Comparison of ENCODE assay signal across 26 cellular contexts in genomic region chr2:172454404-172455120, GRCh38. TPM values are rescaled to one million over a fixed set of nuclear protein-coding genes. Genes with fewer than 3 reads are reported as not detected.
DNase-seq lines count a peak whose midpoint lies in the region; ATAC-seq, FAIRE-seq and TF ChIP-seq lines count a peak whose summit lies in the region.
"Had no signal": no experiment of that assay in that cellular context is flagged by ENCODE, and none has a peak within 500 bp of the region (broad histone marks: within the 10 kb centered on the region; RNA-seq: fewer than 3 reads in every experiment).

No MANE protein-coding gene starts in this region.

- H3K27ac ChIP-seq in H1 (ENCODE audit: low read depth, low read length) (no peak overlapping the region), neutrophil (peak overlapping the region; percentile 38), kidney (ENCODE audit: low read depth in 2 of 2, low read length in 2 of 2) (peak overlapping the region in 1 of 2 donors; percentile 32)
- H3K27ac ChIP-seq: ascending aorta; BLaER1 treated with 17β-estradiol and CSF1 and Interleukin-3, amounts not matched to agents 10 nM and 100 nM; sigmoid colon; SK-N-MC; WERI-Rb-1 had no signal

- intact Hi-C loops in activated T-helper 1 cell treated with anti-CD3 and anti-CD28 coated beads, Interleukin-12 subunit alpha, Interleukin-12 subunit beta, Interleukin-2, Interleukin-4 antibody, amounts not matched to agents 30 ng/mL and 10 ng/mL and 1 ng/mL, durations not matched to agents 14 hours and 24 hours and 36 hours (cut with micrococcal nuclease), result no loop called here
- intact Hi-C loops in kidney (cut with DNase I), result no loop called here

- no peak for TF ChIP-seq EP300 in H1 (IDR thresholded peaks at IDR 0.05; ENCODE audit: borderline replicate concordance in 1 of 2, low read depth in 2 of 2, low read length in 2 of 2)

- TF ChIP-seq RAD21 in H1 (IDR thresholded peaks at IDR 0.05 in 1 of 2, conservative IDR thresholded peaks at IDR 0.05 in 1 of 2; ENCODE audit: low read depth in 2 of 2, low read length in 2 of 2), result no peak

- peaks cover 9% of the 10 kb centered on the region for H3K79me1 ChIP-seq in H1 (ENCODE audit: low read depth, low read length)

- H2BK5ac ChIP-seq in H1 (ENCODE audit: low read depth, low read length), result peak overlapping the region; percentile 89; the same call in 1 of the 2 replicates

- CTCF ChIA-PET in H1 (lab: Charles Lee; ENCODE audit: partially characterized antibody), result interaction anchor here (1.9 to 36.1 kb wide), 3 partner anchors 1 to 250 kb away, joined by 6 to 634 read pairs (median 634); partner anchors contain the start of gene ITGA6

- H3K14ac ChIP-seq in H1 (ENCODE audit: insufficient read length), result no peak overlapping the region

- POLR2A ChIA-PET in H1 (lab: Charles Lee; ENCODE audit: partially characterized antibody), result interaction anchor here (1.0 to 1.8 kb wide), 4 partner anchors 12 to 25 kb away, joined by 3 to 7 read pairs (median 4); no protein-coding TSS in a partner anchor

- no peaks in the 10 kb centered on the region for H3K27me3 ChIP-seq in H1 (replicated peaks in 1 of 4; ENCODE audit: control insufficient read depth in 3 of 4, extremely low read depth in 1 of 4, insufficient read depth in 3 of 4, low read length in 3 of 4)
- no peaks in the 10 kb centered on the region for H3K27me3 ChIP-seq in neutrophil
- H3K27me3 ChIP-seq: ascending aorta; BLaER1 treated with 17β-estradiol and CSF1 and Interleukin-3, amounts not matched to agents 10 nM and 100 nM; uterus had no signal

- H3K9ac ChIP-seq in H1 (replicated peaks in 1 of 4; ENCODE audit: extremely low read depth in 1 of 4, low read depth in 3 of 4, low read length in 3 of 4), result no peak overlapping the region
- no peak overlapping the region for H3K9ac ChIP-seq in kidney (ENCODE audit: low read length in 2 of 2)
- H3K9ac ChIP-seq: BLaER1 treated with 17β-estradiol and CSF1 and Interleukin-3, amounts not matched to agents 10 nM and 100 nM had no signal

- H2BK12ac ChIP-seq in H1 (ENCODE audit: low read depth, low read length), result peak overlapping the region; percentile 77

- 0 out of 2 replicates have a peak overlapping the region, but pooled peaks have one; percentile 25 for H2BK20ac ChIP-seq in H1 (ENCODE audit: low read length)

- H3K9me3 ChIP-seq in H1 (ENCODE audit: insufficient read depth in 2 of 2, low read depth in 1 of 2, low read length in 1 of 2) (no peaks in the 10 kb centered on the region), neutrophil (no peaks in the 10 kb centered on the region), kidney (ENCODE audit: control insufficient read depth in 1 of 2, low read length in 2 of 2) (no peaks in the 10 kb centered on the region)
- H3K9me3 ChIP-seq: ascending aorta; BLaER1 treated with 17β-estradiol and CSF1 and Interleukin-3, amounts not matched to agents 10 nM and 100 nM; HAP-1; sigmoid colon; uterus had no signal

- H2BK120ac ChIP-seq in H1 (replicated peaks; ENCODE audit: low read depth, low read length), result no peak overlapping the region

- H3K23ac ChIP-seq in H1 (ENCODE audit: insufficient read length), result no peak overlapping the region

- H3K4me3 ChIP-seq in H1 (ENCODE audit: extremely low read depth in 1 of 4, insufficient read depth in 2 of 4, low read depth in 3 of 4, low read length in 4 of 4) (no peak overlapping the region), neutrophil (ENCODE audit: low read depth in 1 of 2, low read length in 1 of 2) (no peak overlapping the region), kidney (ENCODE audit: low read length in 2 of 2) (no peak overlapping the region)
- H3K4me3 ChIP-seq: ascending aorta; BLaER1 treated with 17β-estradiol and CSF1 and Interleukin-3, amounts not matched to agents 10 nM and 100 nM; HAP-1; sigmoid colon; SK-N-MC; uterus had no signal

- no peak overlapping the region for H3K4me3 Mint-ChIP-seq in activated naive CD8-positive, alpha-beta T cell
- no peak overlapping the region for H3K4me3 Mint-ChIP-seq in activated naive CD8-positive, alpha-beta T cell treated with anti-CD3 and anti-CD28 coated beads, Interleukin-2, amount 50 U/mL, for 24 hours
- H3K4me3 Mint-ChIP-seq in activated T-helper 1 cell treated with anti-CD3 and anti-CD28 coated beads, Interleukin-12 subunit alpha, Interleukin-12 subunit beta, Interleukin-2, Interleukin-4 antibody, amounts not matched to agents 30 ng/mL and 10 ng/mL and 1 ng/mL, durations not matched to agents 14 hours and 24 hours and 36 hours, result no peak overlapping the region
- H3K4me3 Mint-ChIP-seq: activated naive CD4-positive, alpha-beta T cell treated with anti-CD3 and anti-CD28 coated beads for 36 hours; naive B cell; T-helper 2 cell treated with Interferon-gamma antibody and Interleukin-4, amounts not matched to agents 5 μg/mL and 100 μg/mL, for 36 hours had no signal

- no peak for ATAC-seq in activated naive CD8-positive, alpha-beta T cell treated with anti-CD3 and anti-CD28 coated beads, Interleukin-2, amount 50 U/mL, for 24 hours
- no peak for ATAC-seq in GM21576 (IDR thresholded peaks at IDR 0.05; ENCODE audit: unreplicated experiment)

- no peak overlapping the region for H4K8ac ChIP-seq in H1 (ENCODE audit: extremely low read depth, insufficient read depth, low read length)

- no peak overlapping the region for H4K5ac ChIP-seq in H1 (ENCODE audit: insufficient read length, low read depth, low read length)

- peak overlapping the region; percentile 68; the same call in 1 of the 2 replicates for H3K18ac ChIP-seq in H1 (ENCODE audit: extremely low read depth, low read length)

- peak; percentile 72 for FAIRE-seq in H1 (lab: Jason Lieb, UNC)
- FAIRE-seq in kidney (lab: Jason Lieb, UNC), result no peak
- FAIRE-seq: frontal cortex had no signal

- H3K27ac Mint-ChIP-seq in activated naive CD8-positive, alpha-beta T cell, result peak overlapping the region; percentile 58
- no peak overlapping the region for H3K27ac Mint-ChIP-seq in activated naive CD8-positive, alpha-beta T cell treated with anti-CD3 and anti-CD28 coated beads, Interleukin-2, amount 50 U/mL, for 24 hours
- no peak overlapping the region for H3K27ac Mint-ChIP-seq in activated T-helper 1 cell treated with anti-CD3 and anti-CD28 coated beads, Interleukin-12 subunit alpha, Interleukin-12 subunit beta, Interleukin-2, Interleukin-4 antibody, amounts not matched to agents 30 ng/mL and 10 ng/mL and 1 ng/mL, durations not matched to agents 14 hours and 24 hours and 36 hours
- H3K27ac Mint-ChIP-seq: activated naive CD4-positive, alpha-beta T cell treated with anti-CD3 and anti-CD28 coated beads for 36 hours; IgD-negative memory B cell; T-helper 2 cell treated with Interferon-gamma antibody and Interleukin-4, amounts not matched to agents 5 μg/mL and 100 μg/mL, for 36 hours had no signal

- DNase-seq in activated naive CD8-positive, alpha-beta T cell treated with anti-CD3 and anti-CD28 coated beads, Interleukin-2, amount 50 U/mL, for 24 hours, result no peak
- DNase-seq in MV-4-11 (lab: John Stamatoyannopoulos, UW), result peak; percentile 22
- no peak for DNase-seq in H1 (ENCODE audit: low read depth in 1 of 2, low spot score in 2 of 2)
- no peak for DNase-seq in activated T-helper 1 cell treated with anti-CD3 and anti-CD28 coated beads, Interleukin-12 subunit alpha, Interleukin-12 subunit beta, Interleukin-2, Interleukin-4 antibody, amounts not matched to agents 30 ng/mL and 10 ng/mL and 1 ng/mL, durations not matched to agents 14 hours and 24 hours and 36 hours (ENCODE audit: low spot score)
- DNase-seq in kidney, result no peak
- DNase-seq: activated CD4-positive, alpha-beta T cell treated with anti-CD3 and anti-CD28 coated beads, Interleukin-2, amount 50 U/mL, for 48 hours; activated naive CD4-positive, alpha-beta T cell treated with anti-CD3 and anti-CD28 coated beads for 36 hours; cerebellar nuclear complex; erythroblast; GF-D8; naive B cell; NCI-H1417 treated with DMSO at 0.1 percent for 48 hours; NCI-H524; sigmoid colon; uterus; WERI-Rb-1 had no signal

- no peaks in the 10 kb centered on the region for H3K9me3 Mint-ChIP-seq in activated naive CD8-positive, alpha-beta T cell (ENCODE audit: low read depth)
- H3K9me3 Mint-ChIP-seq in activated naive CD8-positive, alpha-beta T cell treated with anti-CD3 and anti-CD28 coated beads, Interleukin-2, amount 50 U/mL, for 24 hours, result no peaks in the 10 kb centered on the region
- no peaks in the 10 kb centered on the region for H3K9me3 Mint-ChIP-seq in activated T-helper 1 cell treated with anti-CD3 and anti-CD28 coated beads, Interleukin-12 subunit alpha, Interleukin-12 subunit beta, Interleukin-2, Interleukin-4 antibody, amounts not matched to agents 30 ng/mL and 10 ng/mL and 1 ng/mL, durations not matched to agents 14 hours and 24 hours and 36 hours
- H3K9me3 Mint-ChIP-seq: activated naive CD4-positive, alpha-beta T cell treated with anti-CD3 and anti-CD28 coated beads for 36 hours; IgD-negative memory B cell; naive B cell; T-helper 2 cell treated with Interferon-gamma antibody and Interleukin-4, amounts not matched to agents 5 μg/mL and 100 μg/mL, for 36 hours had no signal

- H3K36me3 Mint-ChIP-seq in activated naive CD8-positive, alpha-beta T cell, result peaks cover 8% of the 10 kb centered on the region
- no peaks in the 10 kb centered on the region for H3K36me3 Mint-ChIP-seq in activated naive CD8-positive, alpha-beta T cell treated with anti-CD3 and anti-CD28 coated beads, Interleukin-2, amount 50 U/mL, for 24 hours (ENCODE audit: low read depth)
- peaks cover 27% of the 10 kb centered on the region for H3K36me3 Mint-ChIP-seq in activated T-helper 1 cell treated with anti-CD3 and anti-CD28 coated beads, Interleukin-12 subunit alpha, Interleukin-12 subunit beta, Interleukin-2, Interleukin-4 antibody, amounts not matched to agents 30 ng/mL and 10 ng/mL and 1 ng/mL, durations not matched to agents 14 hours and 24 hours and 36 hours (ENCODE audit: low read depth)
- H3K36me3 Mint-ChIP-seq: IgD-negative memory B cell, naive B cell had no signal

- H3K36me3 ChIP-seq in H1 (ENCODE audit: control insufficient read depth in 2 of 4, insufficient read depth in 4 of 4, low read length in 3 of 4) (no peaks in the 10 kb centered on the region), neutrophil (peaks cover 7% of the 10 kb centered on the region), kidney (ENCODE audit: control insufficient read depth in 1 of 2, insufficient read depth in 2 of 2, low read length in 2 of 2) (no peaks in the 10 kb centered on the region)
- H3K36me3 ChIP-seq: ascending aorta; BLaER1 treated with 17β-estradiol and CSF1 and Interleukin-3, amounts not matched to agents 10 nM and 100 nM; HAP-1; sigmoid colon; uterus; WERI-Rb-1 had no signal

- 0 out of 2 replicates have a peak overlapping the region, but pooled peaks have one; percentile 46 for H2AK5ac ChIP-seq in H1 (ENCODE audit: low read depth, low read length)

- peak overlapping the region; percentile 4 for H3K4ac ChIP-seq in H1 (replicated peaks; ENCODE audit: insufficient read length, low read depth, low read length)

- no peaks in the 10 kb centered on the region for H3K27me3 Mint-ChIP-seq in activated naive CD8-positive, alpha-beta T cell
- no peaks in the 10 kb centered on the region for H3K27me3 Mint-ChIP-seq in activated naive CD8-positive, alpha-beta T cell treated with anti-CD3 and anti-CD28 coated beads, Interleukin-2, amount 50 U/mL, for 24 hours
- peaks cover 4% of the 10 kb centered on the region for H3K27me3 Mint-ChIP-seq in activated T-helper 1 cell treated with anti-CD3 and anti-CD28 coated beads, Interleukin-12 subunit alpha, Interleukin-12 subunit beta, Interleukin-2, Interleukin-4 antibody, amounts not matched to agents 30 ng/mL and 10 ng/mL and 1 ng/mL, durations not matched to agents 14 hours and 24 hours and 36 hours (ENCODE audit: insufficient read depth)

- H3K4me2 ChIP-seq in H1 (ENCODE audit: insufficient read depth in 1 of 2, low read depth in 2 of 2, low read length in 2 of 2), result peak overlapping the region; percentile 14 to 47; a peak in 3 of 4 replicates

- WGBS in H1 (ENCODE audit: extremely low coverage in 1 of 2, insufficient coverage in 1 of 2, insufficient read length in 1 of 2, insufficient replicate concordance in 2 of 2, low coverage in 1 of 2, low lambda C conversion rate in 2 of 2, missing lambda C conversion rate in 1 of 2), 2 experiments, result 49% methylated on average over 6 of the region's 6 CpGs; no CpG with 5 or more reads in 1 of the 2 experiments

- H3K56ac ChIP-seq in H1 (replicated peaks; ENCODE audit: insufficient read length, low read depth, low read length), result no peak overlapping the region

- no peak overlapping the region for H2BK15ac ChIP-seq in H1 (ENCODE audit: low read length)

- H3K4me1 ChIP-seq in H1 (replicated peaks in 1 of 4; ENCODE audit: control insufficient read depth in 3 of 4, insufficient read depth in 4 of 4, low read length in 3 of 4), result peaks cover 11 to 39% (median 31%) of the 10 kb centered on the region in 4 experiments; a peak in 6 of 7 replicates
- peaks cover 33 to 35% of the 10 kb centered on the region in 2 experiments for H3K4me1 ChIP-seq in neutrophil (ENCODE audit: control insufficient read depth in 1 of 2, insufficient read depth in 1 of 2, low read depth in 1 of 2, low read length in 1 of 2)
- peaks cover 30 to 42% of the 10 kb centered on the region in 2 donors for H3K4me1 ChIP-seq in kidney (ENCODE audit: control insufficient read depth in 1 of 2, insufficient read depth in 1 of 2, low read depth in 1 of 2, low read length in 2 of 2)
- H3K4me1 ChIP-seq: ascending aorta, sigmoid colon had no signal

- no peak overlapping the region for H4K91ac ChIP-seq in H1 (replicated peaks; ENCODE audit: insufficient read length, low read length)

- peaks cover 5 to 90% of the 10 kb centered on the region in 2 experiments for H3K79me2 ChIP-seq in H1 (ENCODE audit: control insufficient read depth in 1 of 2, insufficient read depth in 2 of 2, low read length in 2 of 2)

- no peak for TF ChIP-seq CTCF in H1 (IDR thresholded peaks at IDR 0.05; ENCODE audit: control extremely low read depth in 1 of 3, insufficient read depth in 1 of 3, low read depth in 1 of 3, low read length in 3 of 3)
- no peak for TF ChIP-seq CTCF in neutrophil (IDR thresholded peaks at IDR 0.05)
- TF ChIP-seq CTCF in kidney (IDR thresholded peaks at IDR 0.05; ENCODE audit: borderline replicate concordance, extremely low read depth, insufficient read depth), result no peak

- H3K4me1 Mint-ChIP-seq in activated naive CD8-positive, alpha-beta T cell (ENCODE audit: low read depth), result peaks cover 83% of the 10 kb centered on the region
- peaks cover 69% of the 10 kb centered on the region for H3K4me1 Mint-ChIP-seq in activated naive CD8-positive, alpha-beta T cell treated with anti-CD3 and anti-CD28 coated beads, Interleukin-2, amount 50 U/mL, for 24 hours
- H3K4me1 Mint-ChIP-seq in activated T-helper 1 cell treated with anti-CD3 and anti-CD28 coated beads, Interleukin-12 subunit alpha, Interleukin-12 subunit beta, Interleukin-2, Interleukin-4 antibody, amounts not matched to agents 30 ng/mL and 10 ng/mL and 1 ng/mL, durations not matched to agents 14 hours and 24 hours and 36 hours (ENCODE audit: low read depth), result peaks cover 43% of the 10 kb centered on the region
- H3K4me1 Mint-ChIP-seq: IgD-negative memory B cell had no signal

- H2AFZ ChIP-seq in H1 (ENCODE audit: low read length), result no peak overlapping the region

- peaks cover 0 to 6% of the 10 kb centered on the region in 2 experiments for H4K20me1 ChIP-seq in H1 (replicated peaks in 1 of 2; ENCODE audit: control insufficient read depth in 1 of 2, insufficient read depth in 2 of 2, low read length in 2 of 2)
- H4K20me1 ChIP-seq: BLaER1 treated with 17β-estradiol and CSF1 and Interleukin-3, amounts not matched to agents 10 nM and 100 nM had no signal

- TF ChIP-seq POLR2A in H1 (IDR thresholded peaks at IDR 0.05; ENCODE audit: control extremely low read depth in 1 of 2, low read depth in 2 of 2, low read length in 2 of 2), result no peak

- H3K23me2 ChIP-seq in H1 (ENCODE audit: low read depth, low read length), result no peaks in the 10 kb centered on the region; the same call in 1 of the 2 replicates

RNA-seq across cellular contexts. Expression of gene ITGA6, which starts 27.2 kb away (rescaled TPM):
- total RNA-seq in H1 (2021; fragmentation: NEBNext Ultra II Directional; extraction: Animal tissue kit (Norgen Biotek cat#: 25700)), result 117 and 118 TPM in 2 replicates
- polyA plus RNA-seq in H1 (2011; rRNA removed), result 24.9 and 26.9 TPM in 2 replicates
- 34.1 TPM for polyA plus RNA-seq in H1 (2011; cell fraction: cytosol; rRNA removed)
- 30.9 TPM for polyA plus RNA-seq in H1 (2011; cell fraction: nucleus; rRNA removed)
- 53.9 to 99.9 TPM (median 67.7 TPM) in 4 replicates for polyA plus RNA-seq in H1 (2012, experiment 1 of 2)
- 4.2 TPM for polyA plus RNA-seq in H1 (2012, experiment 2 of 2)
- polyA plus RNA-seq in H1 (2013, experiment 1 of 2), result 135 TPM
- polyA plus RNA-seq in H1 (2013, experiment 2 of 2), result 126 TPM
- 45.7 and 66.1 TPM in 2 replicates for polyA minus RNA-seq in H1 (2011; rRNA and poly(A)+ RNA removed)
- 53.7 TPM for polyA minus RNA-seq in H1 (2011; cell fraction: cytosol; rRNA and poly(A)+ RNA removed)
- polyA minus RNA-seq in H1 (2011; cell fraction: nucleus; rRNA and poly(A)+ RNA removed), result 88.2 TPM
- 1.9 TPM in 2 replicates for total RNA-seq in activated T-helper 1 cell treated with anti-CD3 and anti-CD28 coated beads, Interleukin-12 subunit alpha, Interleukin-12 subunit beta, Interleukin-2, Interleukin-4 antibody, amounts not matched to agents 30 ng/mL and 10 ng/mL and 1 ng/mL, durations not matched to agents 14 hours and 24 hours and 36 hours
- total RNA-seq in kidney, result 89.1 TPM
- 32.8 TPM for polyA plus RNA-seq in kidney (ENCODE audit: insufficient read depth, low read depth, low replicate concordance)

Comparison
In these comparisons a context has a peak if more than half of its experiments do, and no peak if none do; other contexts are left out.
1. RNA of gene ITGA6, which starts 27.2 kb away (total RNA-seq): 117 to 118 TPM in H1 and 89.1 TPM in kidney (single experiment); 1.9 TPM in activated T-helper 1 cell treated with anti-CD3 and anti-CD28 coated beads, Interleukin-12 subunit alpha, Interleukin-12 subunit beta, Interleukin-2, Interleukin-4 antibody, amounts not matched to agents 30 ng/mL and 10 ng/mL and 1 ng/mL, durations not matched to agents 14 hours and 24 hours and 36 hours; every median in the first group is over 10 times any median in the second.